30 cellular contexts compared by ENCODE assay signal in genomic region chr1:221655766-221656305, GRCh38.
"Had no signal": no experiment of that assay in that cellular context is flagged by ENCODE, and none has a peak within 500 bp of the region (broad histone marks: within the 10 kb centered on the region; RNA-seq: fewer than 3 reads in every experiment).

No MANE protein-coding gene starts in this region.

- H3K27ac ChIP-seq: epithelial cell of prostate, gastrocnemius medialis, left lung, prostate gland, right atrium auricular region, stomach, thyroid gland, vagina had no signal

- H3K4me3 Mint-ChIP-seq: dendritic cell treated with granulocyte-macrophage colony-stimulating factor and Interleukin-4, amounts not matched to agents 40 ng/mL and 50 ng/mL, for 4 days; endodermal cell; mesothelial cell of epicardium; naive B cell; nephron progenitor cell had no signal

- H3K4me1 Mint-ChIP-seq: mesothelial cell of epicardium, naive B cell, nephron progenitor cell had no signal

- H3K4me1 ChIP-seq: gastrocnemius medialis, left lung, prostate gland, right atrium auricular region, stomach, thyroid gland, vagina had no signal

- H3K27ac Mint-ChIP-seq: dendritic cell treated with granulocyte-macrophage colony-stimulating factor and Interleukin-4, amounts not matched to agents 40 ng/mL and 50 ng/mL, for 4 days; endodermal cell; mesothelial cell of epicardium; nephron progenitor cell had no signal

- H3K36me3 ChIP-seq: gastrocnemius medialis, left lung, prostate gland, right atrium auricular region, stomach, thyroid gland, vagina had no signal

- FAIRE-seq: islet of Langerhans had no signal

- DNase-seq: effector CD8-positive, alpha-beta T cell; endodermal cell; foreskin fibroblast; gastrocnemius medialis; head of caudate nucleus; left cardiac atrium; left lung; mesenchymal stem cell; mucosa of descending colon; naive B cell; nephron progenitor cell; nucleus accumbens; stimulated activated CD4-positive, alpha-beta T cell treated with anti-CD3 and anti-CD28 coated beads, Interleukin-12 subunit alpha, Interleukin-12 subunit beta, amount 100 ng/mL, for 4 hours; stimulated activated CD4-positive, alpha-beta T cell treated with anti-CD3 and anti-CD28 coated beads, Interleukin-1b, Interleukin-23, amount 100 ng/mL, for 48 hours; stimulated activated CD4-positive, alpha-beta T cell treated with anti-CD3 and anti-CD28 coated beads, Interleukin-4, amount 100 ng/mL, for 1 hour; stimulated activated CD8-positive, alpha-beta memory T cell treated with anti-CD3 and anti-CD28 coated beads, Interleukin-4, amount 100 ng/mL, for 48 hours; stimulated activated naive CD4-positive, alpha-beta T cell treated with Interleukin-2 at 50 U/mL for 16 hours; stomach; thyroid gland; trophoblast cell had no signal

- H3K27me3 Mint-ChIP-seq: dendritic cell treated with granulocyte-macrophage colony-stimulating factor and Interleukin-4, amounts not matched to agents 40 ng/mL and 50 ng/mL, for 4 days; naive B cell had no signal

- H3K4me3 ChIP-seq: gastrocnemius medialis, left lung, mucosa of descending colon, prostate gland, right atrium auricular region, smooth muscle cell, stomach, thyroid gland, vagina had no signal

- ATAC-seq: esophagus mucosa, gastrocnemius medialis, left cardiac atrium, left lung, mucosa of descending colon, sciatic nerve had no signal

- H3K36me3 Mint-ChIP-seq: mesothelial cell of epicardium, naive B cell had no signal

- H3K9me3 ChIP-seq: gastrocnemius medialis, left lung, mucosa of descending colon, prostate gland, right atrium auricular region, stomach, thyroid gland, vagina had no signal

- H3K27me3 ChIP-seq: gastrocnemius medialis, left lung, right atrium auricular region, stomach, thyroid gland, vagina had no signal

- H3K9me3 Mint-ChIP-seq: dendritic cell treated with granulocyte-macrophage colony-stimulating factor and Interleukin-4, amounts not matched to agents 40 ng/mL and 50 ng/mL, for 4 days; mesothelial cell of epicardium; nephron progenitor cell had no signal

- H3K4me2 ChIP-seq: smooth muscle cell had no signal
